ENCODE assay signal across 13 cellular contexts in genomic region chr6:25034477-25034876, GRCh38.
DNase-seq lines count a peak whose midpoint lies in the region; ATAC-seq and TF ChIP-seq lines count a peak whose summit lies in the region.
"Had no signal": no experiment of that assay in that cellular context is flagged by ENCODE, and none has a peak within 500 bp of the region (broad histone marks: within the 10 kb centered on the region; RNA-seq: fewer than 3 reads in every experiment).

No MANE protein-coding gene starts in this region.

- H2AFZ ChIP-seq in PC-9 = 0 out of 2 replicates have a peak overlapping the region, but pooled peaks have one; percentile 12

- peak overlapping the region; percentile 50; the same call in 1 of the 2 replicates for H3K4me2 ChIP-seq in PC-9

- H3K27me3 ChIP-seq in PC-9 (ENCODE audit: insufficient read depth, low read depth) (no peaks in the 10 kb centered on the region), endocrine pancreas (ENCODE audit: control insufficient read depth, insufficient read depth, low read length) (no peaks in the 10 kb centered on the region), spleen (replicated peaks in 1 of 7) (no peaks in the 10 kb centered on the region), sigmoid colon (no peaks in the 10 kb centered on the region)
- H3K27me3 ChIP-seq: colonic mucosa, transverse colon had no signal

- H3K27ac ChIP-seq in PC-9 (no peak overlapping the region), spleen (peak overlapping the region; percentile 53 to 88 (median 76)), sigmoid colon (peak overlapping the region in 1 of 4 donors; percentile 1)
- H3K27ac ChIP-seq: colonic mucosa had no signal

- intact Hi-C loops in PC-9 (cut with micrococcal nuclease; ENCODE audit: unreplicated experiment) (no loop called here), spleen (cut with DNase I; ENCODE audit: low total_unique reads) (no loop called here), sigmoid colon (cut with DNase I) (no loop called here)

- H3K9me2 ChIP-seq in PC-9 (ENCODE audit: insufficient read depth) = 0 out of 2 replicates have a peak, but pooled peaks cover 5% of the 10 kb centered on the region

- CTCF ChIA-PET in PC-9 (lab: Charles Lee) = interaction anchor here (0.5 to 0.6 kb wide), 3 partner anchors 17 to 855 kb away, joined by 3 read pairs; no protein-coding TSS in a partner anchor

- 5 to 11% (median 7%) methylated on average over 3 of the region's 3 CpGs for WGBS in spleen, 5 donors
- WGBS in sigmoid colon, 2 donors = 8 to 17% methylated on average over 3 of the region's 3 CpGs

- H3K36me3 ChIP-seq in PC-9 (ENCODE audit: low read depth) = no peaks in the 10 kb centered on the region
- no peaks in the 10 kb centered on the region for H3K36me3 ChIP-seq in endocrine pancreas (ENCODE audit: control insufficient read depth, insufficient read depth, low read length)
- H3K36me3 ChIP-seq in spleen = no peaks in the 10 kb centered on the region
- H3K36me3 ChIP-seq in sigmoid colon = no peaks in the 10 kb centered on the region
- H3K36me3 ChIP-seq: colonic mucosa, transverse colon had no signal

- no peak for ATAC-seq in GM19452 (IDR thresholded peaks at IDR 0.05; ENCODE audit: unreplicated experiment)

- no peak for TF ChIP-seq EP300 in sigmoid colon (IDR thresholded peaks at IDR 0.05)

- no peaks in the 10 kb centered on the region; the same call in 1 of the 2 replicates for H3K9me3 ChIP-seq in PC-9 (ENCODE audit: insufficient read depth, low read depth)
- no peaks in the 10 kb centered on the region for H3K9me3 ChIP-seq in endocrine pancreas (ENCODE audit: control insufficient read depth, low read length)
- peaks cover 0 to 3% (median 0%) of the 10 kb centered on the region in 8 donors for H3K9me3 ChIP-seq in spleen
- no peaks in the 10 kb centered on the region for H3K9me3 ChIP-seq in sigmoid colon
- H3K9me3 ChIP-seq: colonic mucosa, transverse colon had no signal

- H4K20me1 ChIP-seq in PC-9 (ENCODE audit: insufficient read depth) = no peaks in the 10 kb centered on the region

- H3K4me3 ChIP-seq in PC-9 = no peak overlapping the region
- peak overlapping the region; percentile 35 for H3K4me3 ChIP-seq in endocrine pancreas (ENCODE audit: control insufficient read depth, insufficient read depth, low read length)
- H3K4me3 ChIP-seq in spleen = peak overlapping the region in 7 of 8 donors; percentile 1 to 60 (median 24)
- peak overlapping the region in 2 of 4 donors; percentile 5 for H3K4me3 ChIP-seq in sigmoid colon
- H3K4me3 ChIP-seq: colonic mucosa had no signal

- H3F3A ChIP-seq in PC-9 (ENCODE audit: insufficient read depth, low read depth) = no peaks in the 10 kb centered on the region

- peak; percentile 14 for DNase-seq in NOMO-1 treated with DMSO at 0.1 percent for 48 hours (lab: John Stamatoyannopoulos, UW; ENCODE audit: unreplicated experiment)
- DNase-seq in NOMO-1 treated with dmso at 0.1 percent for 144 hours (lab: John Stamatoyannopoulos, UW; ENCODE audit: unreplicated experiment) = no peak
- no peak for DNase-seq in PC-9
- DNase-seq in spleen = no peak
- no peak for DNase-seq in sigmoid colon
- DNase-seq in occipital lobe (lab: John Stamatoyannopoulos, UW) = no peak
- DNase-seq: ACHN; activated CD4-positive, alpha-beta T cell treated with anti-CD3 and anti-CD28 coated beads for 4 hours; colonic mucosa; HCEC 1CT; transverse colon had no signal

- no TSS peak for BruUV-seq in PC-9 (replicated peaks; lab: Mats Ljungman, UMichigan)

- TF ChIP-seq CTCF in PC-9 (conservative IDR thresholded peaks at IDR 0.05) (no peak), spleen (IDR thresholded peaks at IDR 0.05 in 8 of 11, conservative IDR thresholded peaks at IDR 0.05 in 3 of 11) (no peak), sigmoid colon (IDR thresholded peaks at IDR 0.05) (no peak)

- no peak for TF ChIP-seq POLR2A in spleen (IDR thresholded peaks at IDR 0.05)
- no peak for TF ChIP-seq POLR2A in sigmoid colon (IDR thresholded peaks at IDR 0.05)

- no peaks in the 10 kb centered on the region for H3K79me2 ChIP-seq in PC-9 (ENCODE audit: low read depth)

- H3K9ac ChIP-seq in endocrine pancreas (ENCODE audit: control insufficient read depth, insufficient read depth, low read length) = no peak overlapping the region

- H3K4me1 ChIP-seq in PC-9 (replicated peaks; ENCODE audit: insufficient read depth) (no peaks in the 10 kb centered on the region), endocrine pancreas (ENCODE audit: control insufficient read depth, insufficient read depth, low read length) (no peaks in the 10 kb centered on the region), spleen (peaks cover 19 to 67% (median 44%) of the 10 kb centered on the region in 6 donors), sigmoid colon (peaks cover 0 to 5% (median 0%) of the 10 kb centered on the region in 4 donors)
- H3K4me1 ChIP-seq: colonic mucosa had no signal

- POLR2A ChIA-PET in PC-9 (lab: Charles Lee; ENCODE audit: unreplicated experiment) = interaction anchor here (0.6 kb wide), 2 partner anchors 42 to 249 kb away, joined by 4 to 7 read pairs; no protein-coding TSS in a partner anchor
